ENCODE assay signal across 2 cellular contexts in the genomic region with DNA sequence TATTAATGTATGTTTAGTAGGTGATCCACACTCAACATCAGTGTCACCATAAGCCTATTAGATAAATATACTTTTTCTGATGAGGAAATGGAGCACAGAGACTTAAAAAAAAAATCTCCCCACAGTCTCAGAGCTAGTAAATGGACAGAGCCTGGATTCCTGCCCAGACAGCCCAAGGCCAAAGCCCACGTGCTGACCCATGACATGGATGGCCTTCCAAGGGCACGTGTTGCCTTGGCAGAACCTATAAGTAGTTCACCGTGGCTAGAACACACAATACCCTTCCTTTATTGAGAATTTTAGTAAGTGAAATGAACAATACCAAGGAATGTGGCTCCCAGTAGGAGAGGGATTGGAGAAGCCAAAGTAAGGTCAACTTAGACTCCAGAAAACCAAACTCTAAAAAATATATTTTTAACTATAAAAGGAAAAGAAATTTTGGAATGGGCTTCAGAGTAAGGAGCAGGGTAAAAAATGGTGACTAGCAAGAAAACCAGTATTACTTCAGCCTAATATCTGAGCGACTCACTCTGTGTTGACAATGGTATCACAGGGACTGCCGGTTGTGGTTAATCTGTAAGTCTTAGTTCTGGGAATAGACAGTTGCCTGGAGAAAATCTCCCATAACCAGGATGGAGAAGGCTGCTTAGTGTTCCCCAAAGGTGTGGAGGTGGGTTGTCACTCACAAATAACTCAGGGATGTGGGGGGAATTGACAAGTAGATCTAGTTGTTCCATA.
A peak's percentile ranks its signal among the peaks of the same experiment; 100 is the strongest.
TF ChIP-seq lines count a peak whose summit lies in the region.

No MANE protein-coding gene starts in this region.

TF ChIP-seq in liver, 16 proteins besides CTCF, POLR2A, EP300 and RAD21 (continued from another document):
- TF ChIP-seq JUND (IDR thresholded peaks at IDR 0.05): peak in 1 of 2 donors; percentile 11
- TF ChIP-seq HNF4G (IDR thresholded peaks at IDR 0.05): no peak
- TF ChIP-seq, protein P1, sequence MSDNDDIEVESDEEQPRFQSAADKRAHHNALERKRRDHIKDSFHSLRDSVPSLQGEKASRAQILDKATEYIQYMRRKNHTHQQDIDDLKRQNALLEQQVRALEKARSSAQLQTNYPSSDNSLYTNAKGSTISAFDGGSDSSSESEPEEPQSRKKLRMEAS (IDR thresholded peaks at IDR 0.05): peak; percentile 53
- TF ChIP-seq FOXA2 (IDR thresholded peaks at IDR 0.05): no peak
TF ChIP-seq in liver: peak in this region for 7.

TF ChIP-seq in HepG2, 621 proteins besides CTCF, POLR2A, EP300 and RAD21 (continued from another document):
- TF ChIP-seq, protein P2, sequence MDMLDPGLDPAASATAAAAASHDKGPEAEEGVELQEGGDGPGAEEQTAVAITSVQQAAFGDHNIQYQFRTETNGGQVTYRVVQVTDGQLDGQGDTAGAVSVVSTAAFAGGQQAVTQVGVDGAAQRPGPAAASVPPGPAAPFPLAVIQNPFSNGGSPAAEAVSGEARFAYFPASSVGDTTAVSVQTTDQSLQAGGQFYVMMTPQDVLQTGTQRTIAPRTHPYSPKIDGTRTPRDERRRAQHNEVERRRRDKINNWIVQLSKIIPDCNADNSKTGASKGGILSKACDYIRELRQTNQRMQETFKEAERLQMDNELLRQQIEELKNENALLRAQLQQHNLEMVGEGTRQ (IDR thresholded peaks at IDR 0.05; ENCODE audit: low read depth, low read length): no peak
- TF ChIP-seq, protein P2 (CRISPR knock-in tag; IDR thresholded peaks at IDR 0.05; ENCODE audit: borderline replicate concordance): no peak
- TF ChIP-seq IKZF1 (IDR thresholded peaks at IDR 0.05) (no peak), ELF1 (CRISPR knock-in tag; IDR thresholded peaks at IDR 0.05) (no peak), AGO2 (optimal IDR thresholded peaks at IDR 0.05; ENCODE audit: low read depth, low read length) (no peak), ZNF605 (CRISPR knock-in tag; IDR thresholded peaks at IDR 0.05) (no peak)
